Comparison of ENCODE assay signal across 20 cellular contexts in the genomic region with DNA sequence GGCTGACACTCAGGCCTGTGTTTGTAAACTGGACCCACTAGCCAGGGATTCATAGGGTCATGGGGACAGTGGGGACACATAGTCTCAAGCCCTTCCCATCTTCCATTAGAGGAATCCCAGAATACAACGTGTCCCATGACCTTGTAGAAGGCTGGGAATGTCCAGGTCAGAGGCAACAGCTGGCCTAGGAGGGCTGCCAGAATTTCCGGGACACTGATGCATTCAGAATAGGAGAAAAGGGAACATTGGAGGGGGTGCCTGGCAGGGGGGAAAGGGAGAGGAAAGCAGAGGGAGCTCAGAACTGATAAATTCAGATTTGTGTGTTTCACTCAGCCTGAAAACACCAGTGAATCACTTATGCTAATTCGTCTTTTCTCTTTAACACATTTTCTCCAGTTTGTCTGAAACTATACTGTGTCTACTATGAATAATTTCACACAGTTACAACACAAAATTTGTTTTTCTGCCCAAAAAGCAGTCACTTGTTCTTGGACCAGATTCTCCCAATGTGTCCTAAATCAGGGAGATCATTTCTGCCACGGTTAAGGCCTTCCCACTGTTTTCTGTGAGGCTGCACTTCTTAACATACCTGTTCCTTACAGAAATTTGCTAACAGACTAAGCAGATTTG. TPM values are rescaled to one million over a fixed set of nuclear protein-coding genes. Genes with fewer than 3 reads are reported as not detected.
DNase-seq lines count a peak whose midpoint lies in the region; ATAC-seq and TF ChIP-seq lines count a peak whose summit lies in the region.
"Had no signal": no experiment of that assay in that cellular context is flagged by ENCODE, and none has a peak within 500 bp of the region (broad histone marks: within the 10 kb centered on the region; RNA-seq: fewer than 3 reads in every experiment).

No MANE protein-coding gene starts in this region.

- intact Hi-C loops in left lung (cut with DNase I) = no loop called here

- no peak overlapping the region for H3K4me2 ChIP-seq in trophoblast cell (ENCODE audit: low read length)
- H3K4me2 ChIP-seq: smooth muscle cell had no signal

- H3K4me3 ChIP-seq in trophoblast cell (ENCODE audit: low read depth, low read length) = no peak overlapping the region
- H3K4me3 ChIP-seq in tibial nerve = no peak overlapping the region
- no peak overlapping the region for H3K4me3 ChIP-seq in left lung
- H3K4me3 ChIP-seq: smooth muscle cell had no signal

- H3K27ac ChIP-seq in trophoblast cell (ENCODE audit: low read depth, low read length) (no peak overlapping the region), tibial nerve (peak overlapping the region in 2 of 4 donors; percentile 41 to 64), left lung (no peak overlapping the region)
- H3K27ac ChIP-seq: VCaP had no signal

- no peaks in the 10 kb centered on the region for H3K4me1 ChIP-seq in trophoblast cell (ENCODE audit: control insufficient read depth in 1 of 2, insufficient read depth in 2 of 2, low read length in 2 of 2)
- peaks cover 0 to 30% (median 2%) of the 10 kb centered on the region in 4 donors for H3K4me1 ChIP-seq in tibial nerve
- H3K4me1 ChIP-seq in left lung = no peaks in the 10 kb centered on the region

- WGBS in trophoblast cell (ENCODE audit: extremely low coverage, insufficient coverage, insufficient read length) = no CpG with 5 or more reads among the region's 4 CpGs
- 29 to 37% methylated on average over 4 of the region's 4 CpGs for WGBS in tibial nerve, 2 donors

- TF ChIP-seq CTCF in tibial nerve (IDR thresholded peaks at IDR 0.05) = no peak
- no peak for TF ChIP-seq CTCF in left lung (IDR thresholded peaks at IDR 0.05)

- H3K14ac ChIP-seq in trophoblast cell (ENCODE audit: low read length) = no peak overlapping the region

- peak; percentile 15 to 68 for DNase-seq in dermis microvascular lymphatic vessel endothelial cell (ENCODE audit: low read depth in 2 of 2)
- peak in 33 of 51 donors; percentile 2 to 73 (median 37) for DNase-seq in hypothalamus (lab: John Stamatoyannopoulos, UW)
- no peak for DNase-seq in trophoblast cell
- peak; percentile 53 to 61 for DNase-seq in tibial nerve (ENCODE audit: low spot score in 2 of 2)
- DNase-seq in NCI-H2196 treated with DMSO at 0.1 percent for 48 hours (lab: John Stamatoyannopoulos, UW; ENCODE audit: unreplicated experiment) = no peak
- DNase-seq in left lung = no peak
- DNase-seq in MV-4-11 (lab: John Stamatoyannopoulos, UW) = no peak
- DNase-seq: activated CD8-positive, alpha-beta T cell treated with anti-CD3 and anti-CD28 coated beads for 36 hours; activated naive CD8-positive, alpha-beta T cell treated with anti-CD3 and anti-CD28 coated beads, Interleukin-2, amount 50 U/mL, for 24 hours; AML-193; glutamatergic neuron; left colon; NCI-H2081 treated with DMSO at 0.1 percent for 48 hours; NCI-H748 treated with DMSO at 0.1 percent for 48 hours; nephron progenitor cell; SW 1271 had no signal

- H3K4ac ChIP-seq in trophoblast cell (ENCODE audit: low read depth, low read length) = no peak overlapping the region

- peaks cover 2% of the 10 kb centered on the region for H3K79me2 ChIP-seq in trophoblast cell (ENCODE audit: control insufficient read depth, insufficient read depth, low read length, poor library complexity)

- no peak for ATAC-seq in left lung
- ATAC-seq: activated CD8-positive, alpha-beta T cell treated with anti-CD3 and anti-CD28 coated beads for 36 hours; activated naive CD8-positive, alpha-beta T cell treated with anti-CD3 and anti-CD28 coated beads, Interleukin-2, amount 50 U/mL, for 24 hours; left colon; Panc1; stimulated activated memory B cell treated with anti-CD40 and anti-IgM and Interleukin-4, amounts not matched to agents 10 μg/mL and 1 μg/mL and 100 μg/mL, for 72 hours had no signal

- no peak overlapping the region for H2BK12ac ChIP-seq in trophoblast cell (ENCODE audit: low read length)

- H3K9me3 ChIP-seq in trophoblast cell (ENCODE audit: insufficient read depth, low read depth, low read length) (no peaks in the 10 kb centered on the region), tibial nerve (no peaks in the 10 kb centered on the region), left lung (no peaks in the 10 kb centered on the region)

- no peak overlapping the region for H4K8ac ChIP-seq in trophoblast cell (ENCODE audit: low read depth, low read length)

- TF ChIP-seq POLR2A in tibial nerve (IDR thresholded peaks at IDR 0.05) = no peak

- H4K91ac ChIP-seq in trophoblast cell (ENCODE audit: low read depth, low read length) = no peak overlapping the region

- H3K9ac ChIP-seq in trophoblast cell (ENCODE audit: low read length) = no peak overlapping the region

- H3K23ac ChIP-seq in trophoblast cell (ENCODE audit: low read length) = no peak overlapping the region

- H3K18ac ChIP-seq in trophoblast cell (ENCODE audit: low read length) = no peak overlapping the region

- no peak overlapping the region for H4K12ac ChIP-seq in trophoblast cell (ENCODE audit: low read depth, low read length)

- TF ChIP-seq EP300 in tibial nerve (IDR thresholded peaks at IDR 0.05) = peak in 1 of 2 donors; percentile 71

- no peak overlapping the region for H2AK5ac ChIP-seq in trophoblast cell (ENCODE audit: low read length)

- no peaks in the 10 kb centered on the region for H3K79me1 ChIP-seq in trophoblast cell (ENCODE audit: low read length)

- no peaks in the 10 kb centered on the region for H3K27me3 ChIP-seq in trophoblast cell (ENCODE audit: insufficient read depth, low read length)
- no peaks in the 10 kb centered on the region for H3K27me3 ChIP-seq in tibial nerve
- H3K27me3 ChIP-seq in left lung = no peaks in the 10 kb centered on the region

- H2BK120ac ChIP-seq in trophoblast cell (ENCODE audit: insufficient read depth, low read length, poor library complexity) = no peak overlapping the region

- H3K36me3 ChIP-seq in trophoblast cell (ENCODE audit: control insufficient read depth in 1 of 2, insufficient read depth in 2 of 2, low read length in 2 of 2) (no peaks in the 10 kb centered on the region), tibial nerve (no peaks in the 10 kb centered on the region), left lung (no peaks in the 10 kb centered on the region)

- no peak overlapping the region for H2BK5ac ChIP-seq in trophoblast cell (ENCODE audit: low read depth, low read length, poor library complexity)

- peak overlapping the region; percentile 24 for H2AFZ ChIP-seq in trophoblast cell (ENCODE audit: insufficient read depth, low read length, poor library complexity)

RNA-seq across cellular contexts. Expression of a gene that starts 35.4 kb away (rescaled TPM):
- 13.1 and 30.8 TPM in 2 replicates for total RNA-seq in dermis microvascular lymphatic vessel endothelial cell
- polyA plus RNA-seq in trophoblast cell (2013) = 1.8 and 2.0 TPM in 2 replicates
- 10 to 100 TPM in 3 of 4 donors, 1 to 10 TPM in 1; 9.6 to 25.5 (median 22.4) TPM for total RNA-seq in tibial nerve
- total RNA-seq in left lung = 10 to 100 TPM; 15.1 to 38.9 TPM
- total RNA-seq: activated CD8-positive, alpha-beta T cell treated with anti-CD3 and anti-CD28 coated beads for 36 hours had no signal

Comparison
In these comparisons a context has a peak if more than half of its experiments do, and no peak if none do; other contexts are left out.
1. DNase-seq: peak in dermis microvascular lymphatic vessel endothelial cell (2 of 2), hypothalamus (33 of 51) and tibial nerve (2 of 2); none in trophoblast cell (0 of 2), NCI-H2196 treated with DMSO at 0.1 percent for 48 hours (single experiment), left lung (0 of 2) and MV-4-11 (single experiment).